Comparison of ENCODE assay signal across 8 cellular contexts in genomic region chr18:9147440-9148238, GRCh38. TPM values are rescaled to one million over a fixed set of nuclear protein-coding genes. Genes with fewer than 3 reads are reported as not detected.
A peak's percentile ranks its signal among the peaks of the same experiment; 100 is the strongest.
DNase-seq lines count a peak whose midpoint lies in the region; ATAC-seq, FAIRE-seq and TF ChIP-seq lines count a peak whose summit lies in the region.

No MANE protein-coding gene starts in this region.

- peak; percentile 33 for DNase-seq in activated CD4-positive, alpha-beta T cell treated with anti-CD3 and anti-CD28 coated beads for 36 hours
- DNase-seq in activated CD4-positive, alpha-beta T cell treated with anti-CD3 and anti-CD28 coated beads for 1 hour: no peak
- DNase-seq in H4 (ENCODE audit: low spot score) (peak; percentile 74), NAMALWA (ENCODE audit: low spot score) (peak; percentile 87), mucosa of descending colon (peak in 1 of 3 donors; percentile 58)

- no peaks in the 10 kb centered on the region for H3K36me3 ChIP-seq in mucosa of descending colon (ENCODE audit: low read depth)

- H3K9me3 ChIP-seq in mucosa of descending colon: no peaks in the 10 kb centered on the region

- CTCF ChIA-PET in activated CD4-positive, alpha-beta T cell treated with anti-CD3 and anti-CD28 coated beads for 36 hours (lab: Charles Lee): interaction anchor here (0.6 to 2.8 kb wide), 18 partner anchors 8 to 440 kb away, joined by 3 to 25 read pairs (median 3); no protein-coding TSS in a partner anchor

- peaks cover 7% of the 10 kb centered on the region for H3K36me3 Mint-ChIP-seq in activated CD4-positive, alpha-beta T cell treated with anti-CD3 and anti-CD28 coated beads for 36 hours (ENCODE audit: low read depth)
- H3K36me3 Mint-ChIP-seq in T-helper 1 cell treated with Interleukin-12 subunit alpha and Interleukin-12 subunit beta and Interleukin-4 antibody, amounts not matched to agents 30 μg/mL and 1 μg/mL, for 36 hours (ENCODE audit: low read depth): peaks cover 2% of the 10 kb centered on the region

- ATAC-seq in activated CD4-positive, alpha-beta T cell treated with anti-CD3 and anti-CD28 coated beads for 36 hours: peak; percentile 59
- ATAC-seq in mucosa of descending colon (peak; percentile 91), GM18873 (IDR thresholded peaks at IDR 0.05; ENCODE audit: low FRiP score, unreplicated experiment) (no peak)

- H3K27me3 Mint-ChIP-seq in activated CD4-positive, alpha-beta T cell treated with anti-CD3 and anti-CD28 coated beads for 36 hours: no peaks in the 10 kb centered on the region
- no peaks in the 10 kb centered on the region for H3K27me3 Mint-ChIP-seq in T-helper 1 cell treated with Interleukin-12 subunit alpha and Interleukin-12 subunit beta and Interleukin-4 antibody, amounts not matched to agents 30 μg/mL and 1 μg/mL, for 36 hours (ENCODE audit: low read depth)

- POLR2A ChIA-PET in activated CD4-positive, alpha-beta T cell treated with anti-CD3 and anti-CD28 coated beads for 36 hours (lab: Charles Lee): interaction anchor here (0.5 to 1.0 kb wide), 4 partner anchors 9 to 90 kb away, joined by 3 to 13 read pairs (median 4); no protein-coding TSS in a partner anchor

- intact Hi-C loops in activated CD4-positive, alpha-beta T cell treated with anti-CD3 and anti-CD28 coated beads for 36 hours (cut with DNase I, micrococcal nuclease): loop anchor here (1.0 to 10.0 kb wide), 5 partner anchors 45 to 443 kb away; partner anchors contain the start of genes MTCL1 (in 1 of the 2), NDUFV2 (in 1 of the 2) and RALBP1 (in 1 of the 2)
- intact Hi-C loops in mucosa of descending colon (cut with DNase I, micrococcal nuclease): loop anchor here in 1 of 2 donors (5.0 kb wide), 1 partner anchor 75 kb away; no protein-coding TSS in a partner anchor

- peak overlapping the region; percentile 93 for H3K27ac Mint-ChIP-seq in activated CD4-positive, alpha-beta T cell treated with anti-CD3 and anti-CD28 coated beads for 36 hours
- H3K27ac Mint-ChIP-seq in T-helper 1 cell treated with Interleukin-12 subunit alpha and Interleukin-12 subunit beta and Interleukin-4 antibody, amounts not matched to agents 30 μg/mL and 1 μg/mL, for 36 hours: peak overlapping the region; percentile 79

- peaks cover 77% of the 10 kb centered on the region for H3K4me1 Mint-ChIP-seq in activated CD4-positive, alpha-beta T cell treated with anti-CD3 and anti-CD28 coated beads for 36 hours
- H3K4me1 Mint-ChIP-seq in T-helper 1 cell treated with Interleukin-12 subunit alpha and Interleukin-12 subunit beta and Interleukin-4 antibody, amounts not matched to agents 30 μg/mL and 1 μg/mL, for 36 hours (ENCODE audit: low read depth): peaks cover 49% of the 10 kb centered on the region

- H3K9me3 Mint-ChIP-seq in activated CD4-positive, alpha-beta T cell treated with anti-CD3 and anti-CD28 coated beads for 36 hours (ENCODE audit: low read depth): no peaks in the 10 kb centered on the region
- H3K9me3 Mint-ChIP-seq in T-helper 1 cell treated with Interleukin-12 subunit alpha and Interleukin-12 subunit beta and Interleukin-4 antibody, amounts not matched to agents 30 μg/mL and 1 μg/mL, for 36 hours: no peaks in the 10 kb centered on the region

- peaks cover 19% of the 10 kb centered on the region for H3K4me1 ChIP-seq in mucosa of descending colon (ENCODE audit: low read depth)

- TF ChIP-seq CTCF in mucosa of descending colon (IDR thresholded peaks at IDR 0.05): peak; percentile 53

- peak overlapping the region; percentile 49 for H3K4me3 Mint-ChIP-seq in activated CD4-positive, alpha-beta T cell treated with anti-CD3 and anti-CD28 coated beads for 36 hours
- peak overlapping the region; percentile 51 for H3K4me3 Mint-ChIP-seq in T-helper 1 cell treated with Interleukin-12 subunit alpha and Interleukin-12 subunit beta and Interleukin-4 antibody, amounts not matched to agents 30 μg/mL and 1 μg/mL, for 36 hours

- H3K4me3 ChIP-seq in mucosa of descending colon: no peak overlapping the region

- peak; percentile 79 for FAIRE-seq in endometrium (lab: Jason Lieb, UNC)

RNA-seq across cellular contexts. Expression of gene ANKRD12, which starts 11.1 kb away (rescaled TPM):
- 10 to 100 TPM; 57.5 to 96.0 TPM for total RNA-seq in activated CD4-positive, alpha-beta T cell treated with anti-CD3 and anti-CD28 coated beads for 36 hours
- total RNA-seq in H4 (2014; rRNA removed; shearing (Covaris generic)): 5.1 and 14.1 TPM in 2 replicates
- total RNA-seq in mucosa of descending colon: 100 to 1,000 TPM in 1 of 3 donors, 10 to 100 TPM in 2; 46.8 to 108 (median 63.6) TPM

RNA-seq across cellular contexts. Expression of gene NDUFV2, which starts 45.1 kb away (rescaled TPM):
- 100 to 1,000 TPM; 331 to 372 TPM for total RNA-seq in activated CD4-positive, alpha-beta T cell treated with anti-CD3 and anti-CD28 coated beads for 36 hours
- 203 and 236 TPM in 2 replicates for total RNA-seq in H4 (2014; rRNA removed; shearing (Covaris generic))
- 100 to 1,000 TPM; 146 to 199 (median 163) TPM for total RNA-seq in mucosa of descending colon
